In genomic region chr13:49395416-49396277, GRCh38 we compare ENCODE assay signal across 18 cellular contexts. TPM values are rescaled to one million over a fixed set of nuclear protein-coding genes. Genes with fewer than 3 reads are reported as not detected.
A peak's percentile ranks its signal among the peaks of the same experiment; 100 is the strongest.
DNase-seq lines count a peak whose midpoint lies in the region; TF ChIP-seq lines count a peak whose summit lies in the region.
"Had no signal": no experiment of that assay in that cellular context is flagged by ENCODE, and none has a peak within 500 bp of the region (broad histone marks: within the 10 kb centered on the region; RNA-seq: fewer than 3 reads in every experiment).

No MANE protein-coding gene starts in this region.

- H3K9me3 ChIP-seq in right atrium auricular region (no peaks in the 10 kb centered on the region), stomach smooth muscle (ENCODE audit: control insufficient read depth in 2 of 2, low read length in 2 of 2) (no peaks in the 10 kb centered on the region)

- H3K36me3 Mint-ChIP-seq in chondrocyte (ENCODE audit: low read depth), result peaks cover 2% of the 10 kb centered on the region
- H3K36me3 Mint-ChIP-seq: stimulated activated effector memory CD8-positive, alpha-beta T cell treated with anti-CD3 and anti-CD28 coated beads, Interleukin-12 subunit alpha, Interleukin-12 subunit beta, amount 100 ng/mL, for 72 hours had no signal

- TF ChIP-seq CTCF in chondrocyte (IDR thresholded peaks at IDR 0.05) (no peak), right atrium auricular region (IDR thresholded peaks at IDR 0.05) (no peak)

- H3K4me3 ChIP-seq in right atrium auricular region (no peak overlapping the region), stomach smooth muscle (ENCODE audit: low read length in 2 of 2) (peak overlapping the region in 1 of 2 donors; percentile 4)

- peak overlapping the region in 1 of 2 donors; percentile 21 for H3K9ac ChIP-seq in stomach smooth muscle (ENCODE audit: low read length in 2 of 2)
- H3K9ac ChIP-seq: parathyroid adenoma had no signal

- H3K27ac Mint-ChIP-seq in chondrocyte (ENCODE audit: unreplicated experiment), result peak overlapping the region; percentile 80
- H3K27ac Mint-ChIP-seq: stimulated activated effector memory CD8-positive, alpha-beta T cell treated with anti-CD3 and anti-CD28 coated beads, Interleukin-12 subunit alpha, Interleukin-12 subunit beta, amount 100 ng/mL, for 72 hours had no signal

- peak overlapping the region; percentile 37 to 88 for H3K27ac ChIP-seq in right atrium auricular region
- peak overlapping the region; percentile 31 for H3K27ac ChIP-seq in stomach smooth muscle (ENCODE audit: low read length)
- H3K27ac ChIP-seq: parathyroid adenoma had no signal

- no peaks in the 10 kb centered on the region for H3K36me3 ChIP-seq in right atrium auricular region
- no peaks in the 10 kb centered on the region for H3K36me3 ChIP-seq in stomach smooth muscle (ENCODE audit: control insufficient read depth in 2 of 2, insufficient read depth in 2 of 2, low read length in 2 of 2)

- H3K9me3 Mint-ChIP-seq in chondrocyte (ENCODE audit: low read depth), result peaks cover 5% of the 10 kb centered on the region

- H3K4me3 Mint-ChIP-seq in chondrocyte (ENCODE audit: unreplicated experiment), result no peak overlapping the region
- H3K4me3 Mint-ChIP-seq: stimulated activated effector memory CD8-positive, alpha-beta T cell treated with anti-CD3 and anti-CD28 coated beads, Interleukin-12 subunit alpha, Interleukin-12 subunit beta, amount 100 ng/mL, for 72 hours had no signal

- H3K4me1 Mint-ChIP-seq in chondrocyte (ENCODE audit: low read depth), result peaks cover 10% of the 10 kb centered on the region
- H3K4me1 Mint-ChIP-seq: stimulated activated effector memory CD8-positive, alpha-beta T cell treated with anti-CD3 and anti-CD28 coated beads, Interleukin-12 subunit alpha, Interleukin-12 subunit beta, amount 100 ng/mL, for 72 hours had no signal

- DNase-seq in EH (ENCODE audit: low read depth) (peak; percentile 36), chondrocyte (ENCODE audit: low spot score) (no peak), right atrium auricular region (ENCODE audit: low spot score) (no peak), T-helper 9 cell (no peak), NCI-H128 (lab: John Stamatoyannopoulos, UW; ENCODE audit: unreplicated experiment) (no peak), NCI-H1417 treated with DMSO at 0.1 percent for 48 hours (lab: John Stamatoyannopoulos, UW) (no peak), amniotic stem cell (lab: John Stamatoyannopoulos, UW) (no peak)
- DNase-seq: activated CD4-positive, alpha-beta T cell treated with anti-CD3 and anti-CD28 coated beads, Interleukin-2, amount 50 U/mL, for 4 hours; activated naive CD4-positive, alpha-beta T cell treated with anti-CD3 and anti-CD28 coated beads, Interleukin-2, amount 50 U/mL, for 16 hours; effector memory CD4-positive, alpha-beta T cell; EL; Karpas-422; NCI-H1105 treated with DMSO at 0.1 percent for 48 hours; NCI-H2227 treated with DMSO at 0.1 percent for 48 hours; stimulated activated CD4-positive, alpha-beta T cell treated with anti-CD3 and anti-CD28 coated beads, Interleukin-12 subunit alpha, Interleukin-12 subunit beta, amount 100 ng/mL, for 4 hours had no signal

- H3K4me1 ChIP-seq in right atrium auricular region, result no peaks in the 10 kb centered on the region
- peaks cover 7% of the 10 kb centered on the region for H3K4me1 ChIP-seq in stomach smooth muscle (ENCODE audit: control insufficient read depth, insufficient read depth, low read length)
- H3K4me1 ChIP-seq: parathyroid adenoma had no signal

- H3K27me3 Mint-ChIP-seq in chondrocyte (ENCODE audit: low read depth), result no peaks in the 10 kb centered on the region

- H3K27me3 ChIP-seq in right atrium auricular region, result no peaks in the 10 kb centered on the region
- H3K27me3 ChIP-seq in stomach smooth muscle (ENCODE audit: control insufficient read depth in 1 of 2, insufficient read depth in 2 of 2, low read length in 2 of 2), result no peaks in the 10 kb centered on the region

RNA-seq across cellular contexts. Expression of gene CAB39L, which starts 48.2 kb away (rescaled TPM):
- total RNA-seq in chondrocyte (5.1 to 6.2 TPM (median 6.0 TPM) in 3 replicates), right atrium auricular region (10 to 100 TPM; 24.3 to 27.1 TPM)

RNA-seq across cellular contexts. Expression of gene SETDB2, which starts 48.4 kb away (rescaled TPM):
- total RNA-seq in chondrocyte, result 7.3 to 10.3 TPM (median 8.2 TPM) in 3 replicates
- 10 to 100 TPM in 1 of 2 donors, 1 to 10 TPM in 1; 7.3 to 12.4 TPM for total RNA-seq in right atrium auricular region
